ENCODE assay signal across 23 cellular contexts in genomic region chr11:68388595-68389198, GRCh38.
"Had no signal": no experiment of that assay in that cellular context is flagged by ENCODE, and none has a peak within 500 bp of the region (broad histone marks: within the 10 kb centered on the region; RNA-seq: fewer than 3 reads in every experiment).

No MANE protein-coding gene starts in this region.

- H3K4me1 Mint-ChIP-seq: immature natural killer cell, nephron had no signal

- H3K27me3 ChIP-seq: esophagus muscularis mucosa, gastroesophageal sphincter, sigmoid colon, stomach, transverse colon had no signal

- DNase-seq: effector memory CD8-positive, alpha-beta T cell; immature natural killer cell; left ventricle myocardium inferior; mesenchymal stem cell; midbrain; psoas muscle; retina; sigmoid colon; stimulated activated CD4-positive, alpha-beta T cell treated with anti-CD3 and anti-CD28 coated beads, Interleukin-2, amount 100 ng/mL, for 24 hours; stimulated activated CD4-positive, alpha-beta T cell treated with anti-CD3 and anti-CD28 coated beads, Interleukin-4, amount 100 ng/mL, for 4 hours; stimulated activated naive B cell treated with anti-CD40 and anti-IgM and Interleukin-4, amounts not matched to agents 10 μg/mL and 1 μg/mL and 100 μg/mL, for 72 hours; stomach; substantia nigra; transverse colon had no signal

- H3K27ac ChIP-seq: epithelial cell of prostate, esophagus muscularis mucosa, left ventricle myocardium inferior, psoas muscle, sigmoid colon, stomach, thoracic aorta, transverse colon had no signal

- ATAC-seq: effector memory CD8-positive, alpha-beta T cell; gastroesophageal sphincter; stimulated activated naive B cell treated with anti-CD40 and anti-IgM and Interleukin-4, amounts not matched to agents 10 μg/mL and 1 μg/mL and 100 μg/mL, for 72 hours had no signal

- H3K27ac Mint-ChIP-seq: dendritic cell treated with granulocyte-macrophage colony-stimulating factor and Interleukin-4, amounts not matched to agents 40 ng/mL and 50 ng/mL, for 4 days; immature natural killer cell; nephron; stimulated activated naive B cell treated with anti-CD40 and anti-IgM and Interleukin-4, amounts not matched to agents 10 μg/mL and 1 μg/mL and 100 μg/mL, for 72 hours had no signal

- H3K4me3 ChIP-seq: esophagus muscularis mucosa, gastroesophageal sphincter, left ventricle myocardium inferior, lung, psoas muscle, sigmoid colon, skin epidermis, stomach, thoracic aorta, transverse colon had no signal

- H3K4me3 Mint-ChIP-seq: dendritic cell treated with granulocyte-macrophage colony-stimulating factor and Interleukin-4, amounts not matched to agents 40 ng/mL and 50 ng/mL, for 4 days; effector memory CD8-positive, alpha-beta T cell; immature natural killer cell; nephron; stimulated activated naive B cell treated with anti-CD40 and anti-IgM and Interleukin-4, amounts not matched to agents 10 μg/mL and 1 μg/mL and 100 μg/mL, for 72 hours had no signal

- H3K27me3 Mint-ChIP-seq: dendritic cell treated with granulocyte-macrophage colony-stimulating factor and Interleukin-4, amounts not matched to agents 40 ng/mL and 50 ng/mL, for 4 days; stimulated activated naive B cell treated with anti-CD40 and anti-IgM and Interleukin-4, amounts not matched to agents 10 μg/mL and 1 μg/mL and 100 μg/mL, for 72 hours had no signal

- H3K9me3 Mint-ChIP-seq: dendritic cell treated with granulocyte-macrophage colony-stimulating factor and Interleukin-4, amounts not matched to agents 40 ng/mL and 50 ng/mL, for 4 days; effector memory CD8-positive, alpha-beta T cell; immature natural killer cell; nephron; stimulated activated naive B cell treated with anti-CD40 and anti-IgM and Interleukin-4, amounts not matched to agents 10 μg/mL and 1 μg/mL and 100 μg/mL, for 72 hours had no signal

- FAIRE-seq: colon had no signal

- H3K36me3 Mint-ChIP-seq: immature natural killer cell; stimulated activated naive B cell treated with anti-CD40 and anti-IgM and Interleukin-4, amounts not matched to agents 10 μg/mL and 1 μg/mL and 100 μg/mL, for 72 hours had no signal

- H3K9me3 ChIP-seq: esophagus muscularis mucosa, gastroesophageal sphincter, left ventricle myocardium inferior, psoas muscle, sigmoid colon, stomach, thoracic aorta, transverse colon had no signal
